ENCODE assay signal across 1 cellular context in the genomic region with DNA sequence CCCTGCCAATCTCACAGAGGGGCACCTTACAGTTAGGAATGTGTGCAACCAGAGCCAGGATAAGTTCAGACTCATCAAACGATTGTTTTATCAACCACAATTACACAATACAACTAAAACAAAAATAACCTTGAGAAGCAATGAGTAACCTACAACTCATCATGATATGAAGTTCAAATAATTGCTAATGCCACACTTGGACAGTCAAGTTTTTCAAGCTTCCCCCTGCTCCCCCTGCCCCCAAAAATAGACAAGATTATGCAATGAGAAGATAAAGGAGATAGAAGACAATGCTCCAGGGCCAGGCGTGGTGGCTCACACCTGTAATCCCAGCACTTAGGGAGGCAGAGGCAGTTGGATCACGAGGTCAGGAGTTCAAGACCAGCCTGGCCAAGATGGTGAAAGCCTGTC.
TF ChIP-seq lines count a peak whose summit lies in the region.

No MANE protein-coding gene starts in this region.

TF ChIP-seq in HepG2, 621 proteins besides CTCF, POLR2A, EP300 and RAD21 (continued from another document and continues in another):
- TF ChIP-seq RXRA (CRISPR knock-in tag; IDR thresholded peaks at IDR 0.05) (peak; percentile 39; the same call in 1 of the 2 replicates), NR1H2 (CRISPR knock-in tag; IDR thresholded peaks at IDR 0.05; ENCODE audit: borderline replicate concordance, low read depth) (no peak), KLF9 (CRISPR knock-in tag; IDR thresholded peaks at IDR 0.05; ENCODE audit: low read depth) (no peak), KLF11 (CRISPR knock-in tag; IDR thresholded peaks at IDR 0.05) (no peak), SALL1 (CRISPR knock-in tag; IDR thresholded peaks at IDR 0.05) (peak; percentile 35; the same call in 1 of the 2 replicates), NR2F2 (IDR thresholded peaks at IDR 0.05; ENCODE audit: borderline replicate concordance, low read depth) (no peak), ZNF234 (CRISPR knock-in tag; conservative IDR thresholded peaks at IDR 0.05) (no peak), JUNB (CRISPR knock-in tag; IDR thresholded peaks at IDR 0.05; ENCODE audit: borderline replicate concordance) (peak; percentile 60; the same call in 1 of the 2 replicates), RCOR2 (CRISPR knock-in tag; IDR thresholded peaks at IDR 0.05) (peak; percentile 81; the same call in 1 of the 2 replicates), MYC (CRISPR knock-in tag; IDR thresholded peaks at IDR 0.05; ENCODE audit: borderline replicate concordance) (no peak), ATM (IDR thresholded peaks at IDR 0.05; ENCODE audit: borderline replicate concordance) (no peak), ZNF432 (CRISPR knock-in tag; IDR thresholded peaks at IDR 0.05; ENCODE audit: borderline replicate concordance) (no peak), BCL6 (CRISPR knock-in tag; IDR thresholded peaks at IDR 0.05) (peak; percentile 35; the same call in 1 of the 2 replicates), AKAP8 (CRISPR knock-in tag; IDR thresholded peaks at IDR 0.05) (no peak), REPIN1 (CRISPR knock-in tag; IDR thresholded peaks at IDR 0.05; ENCODE audit: borderline replicate concordance, low read depth) (no peak; the same call in 1 of the 2 replicates), CHCHD3 (CRISPR knock-in tag; IDR thresholded peaks at IDR 0.05) (no peak), ZBTB25 (CRISPR knock-in tag; IDR thresholded peaks at IDR 0.05) (no peak), RARG (CRISPR knock-in tag; IDR thresholded peaks at IDR 0.05; ENCODE audit: low read depth) (no peak), ZNF451 (CRISPR knock-in tag; IDR thresholded peaks at IDR 0.05) (no peak), ZNF547 (CRISPR knock-in tag; IDR thresholded peaks at IDR 0.05) (no peak), ZNF207 (IDR thresholded peaks at IDR 0.05; ENCODE audit: borderline replicate concordance) (no peak), GABPA (IDR thresholded peaks at IDR 0.05; ENCODE audit: low read depth, low read length) (no peak), GABPA (CRISPR knock-in tag; IDR thresholded peaks at IDR 0.05; ENCODE audit: low read depth) (no peak), THYN1 (CRISPR knock-in tag; IDR thresholded peaks at IDR 0.05; ENCODE audit: borderline replicate concordance, low read depth) (no peak), MLLT10 (CRISPR knock-in tag; IDR thresholded peaks at IDR 0.05) (no peak), PITX1 (CRISPR knock-in tag; IDR thresholded peaks at IDR 0.05) (no peak), SKI (IDR thresholded peaks at IDR 0.05; ENCODE audit: partially characterized antibody) (peak; percentile 61), ZNF550 (CRISPR knock-in tag; IDR thresholded peaks at IDR 0.05; ENCODE audit: borderline replicate concordance) (no peak), ZMAT3 (CRISPR knock-in tag; conservative IDR thresholded peaks at IDR 0.05) (no peak), FOXP4 (CRISPR knock-in tag; IDR thresholded peaks at IDR 0.05) (peak; percentile 69), ZNF484 (CRISPR knock-in tag; IDR thresholded peaks at IDR 0.05; ENCODE audit: borderline replicate concordance, low read depth) (no peak), ZKSCAN5 (CRISPR knock-in tag; IDR thresholded peaks at IDR 0.05) (no peak), SRSF4 (IDR thresholded peaks at IDR 0.05; ENCODE audit: low read depth, low read length, poor library complexity, severe bottlenecking) (no peak), BHLHE40 (IDR thresholded peaks at IDR 0.05; ENCODE audit: low read length) (no peak), ELF3 (CRISPR knock-in tag; IDR thresholded peaks at IDR 0.05) (no peak), ZNF10 (CRISPR knock-in tag; IDR thresholded peaks at IDR 0.05; ENCODE audit: borderline replicate concordance, low read depth) (no peak), CAMTA2 (CRISPR knock-in tag; IDR thresholded peaks at IDR 0.05; ENCODE audit: borderline replicate concordance) (no peak), ZIK1 (CRISPR knock-in tag; IDR thresholded peaks at IDR 0.05; ENCODE audit: borderline replicate concordance, low read depth) (no peak), SOX6 (IDR thresholded peaks at IDR 0.05) (no peak), SOX6 (CRISPR knock-in tag; IDR thresholded peaks at IDR 0.05) (peak; percentile 93), PTBP1 (IDR thresholded peaks at IDR 0.05; ENCODE audit: low read depth, low read length, poor library complexity, severe bottlenecking) (no peak), CENPX (CRISPR knock-in tag; IDR thresholded peaks at IDR 0.05) (no peak), CEBPG (CRISPR knock-in tag; IDR thresholded peaks at IDR 0.05) (peak; percentile 61), ZNF557 (CRISPR knock-in tag; IDR thresholded peaks at IDR 0.05) (no peak), RBFOX2 (IDR thresholded peaks at IDR 0.05; ENCODE audit: low read depth, low read length) (no peak), ZNF614 (CRISPR knock-in tag; IDR thresholded peaks at IDR 0.05; ENCODE audit: borderline replicate concordance) (no peak), NCOR1 (IDR thresholded peaks at IDR 0.05; ENCODE audit: borderline replicate concordance, low read length) (peak; percentile 64; the same call in 1 of the 2 replicates), RELA (CRISPR knock-in tag; IDR thresholded peaks at IDR 0.05) (no peak), HOXA7 (CRISPR knock-in tag; IDR thresholded peaks at IDR 0.05) (no peak), ZNF720 (CRISPR knock-in tag; IDR thresholded peaks at IDR 0.05) (no peak), NFE2L1 (CRISPR knock-in tag; IDR thresholded peaks at IDR 0.05; ENCODE audit: borderline replicate concordance) (no peak), HCFC1 (IDR thresholded peaks at IDR 0.05; ENCODE audit: low read depth, low read length) (no peak), TBX3 (IDR thresholded peaks at IDR 0.05; ENCODE audit: borderline replicate concordance) (peak; percentile 25; the same call in 1 of the 2 replicates), KDM5B (CRISPR knock-in tag; IDR thresholded peaks at IDR 0.05; ENCODE audit: borderline replicate concordance) (no peak)
- TF ChIP-seq, protein P1, sequence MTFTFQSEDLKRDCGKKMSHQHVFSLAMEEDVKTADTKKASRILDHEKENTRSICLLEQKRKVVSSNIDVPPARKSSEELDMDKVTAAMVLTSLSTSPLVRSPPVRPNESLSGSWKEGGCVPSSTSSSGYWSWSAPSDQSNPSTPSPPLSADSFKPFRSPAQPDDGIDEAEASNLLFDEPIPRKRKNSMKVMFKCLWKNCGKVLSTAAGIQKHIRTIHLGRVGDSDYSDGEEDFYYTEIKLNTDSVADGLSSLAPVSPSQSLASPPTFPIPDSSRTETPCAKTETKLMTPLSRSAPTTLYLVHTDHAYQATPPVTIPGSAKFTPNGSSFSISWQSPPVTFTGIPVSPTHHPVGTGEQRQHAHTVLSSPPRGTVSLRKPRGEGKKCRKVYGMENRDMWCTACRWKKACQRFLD (CRISPR knock-in tag; IDR thresholded peaks at IDR 0.05; ENCODE audit: borderline replicate concordance) = no peak
- TF ChIP-seq, protein P2, sequence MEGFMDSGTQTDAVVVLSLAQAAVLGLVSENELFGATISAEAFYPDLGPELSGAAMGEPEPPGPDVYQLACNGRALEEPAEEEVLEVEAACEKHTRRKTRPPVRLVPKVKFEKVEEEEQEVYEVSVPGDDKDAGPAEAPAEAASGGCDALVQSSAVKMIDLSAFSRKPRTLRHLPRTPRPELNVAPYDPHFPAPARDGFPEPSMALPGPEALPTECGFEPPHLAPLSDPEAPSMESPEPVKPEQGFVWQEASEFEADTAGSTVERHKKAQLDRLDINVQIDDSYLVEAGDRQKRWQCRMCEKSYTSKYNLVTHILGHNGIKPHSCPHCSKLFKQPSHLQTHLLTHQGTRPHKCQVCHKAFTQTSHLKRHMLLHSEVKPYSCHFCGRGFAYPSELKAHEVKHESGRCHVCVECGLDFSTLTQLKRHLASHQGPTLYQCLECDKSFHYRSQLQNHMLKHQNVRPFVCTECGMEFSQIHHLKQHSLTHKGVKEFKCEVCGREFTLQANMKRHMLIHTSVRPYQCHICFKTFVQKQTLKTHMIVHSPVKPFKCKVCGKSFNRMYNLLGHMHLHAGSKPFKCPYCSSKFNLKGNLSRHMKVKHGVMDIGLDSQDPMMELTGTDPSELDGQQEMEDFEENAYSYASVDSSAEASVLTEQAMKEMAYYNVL (CRISPR knock-in tag; IDR thresholded peaks at IDR 0.05; ENCODE audit: borderline replicate concordance) = no peak; the same call in 1 of the 2 replicates
- TF ChIP-seq, protein P3, sequence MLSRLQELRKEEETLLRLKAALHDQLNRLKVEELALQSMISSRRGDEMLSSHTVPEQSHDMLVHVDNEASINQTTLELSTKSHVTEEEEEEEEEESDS (CRISPR knock-in tag; IDR thresholded peaks at IDR 0.05; ENCODE audit: borderline replicate concordance) = no peak
- TF ChIP-seq, protein P4, sequence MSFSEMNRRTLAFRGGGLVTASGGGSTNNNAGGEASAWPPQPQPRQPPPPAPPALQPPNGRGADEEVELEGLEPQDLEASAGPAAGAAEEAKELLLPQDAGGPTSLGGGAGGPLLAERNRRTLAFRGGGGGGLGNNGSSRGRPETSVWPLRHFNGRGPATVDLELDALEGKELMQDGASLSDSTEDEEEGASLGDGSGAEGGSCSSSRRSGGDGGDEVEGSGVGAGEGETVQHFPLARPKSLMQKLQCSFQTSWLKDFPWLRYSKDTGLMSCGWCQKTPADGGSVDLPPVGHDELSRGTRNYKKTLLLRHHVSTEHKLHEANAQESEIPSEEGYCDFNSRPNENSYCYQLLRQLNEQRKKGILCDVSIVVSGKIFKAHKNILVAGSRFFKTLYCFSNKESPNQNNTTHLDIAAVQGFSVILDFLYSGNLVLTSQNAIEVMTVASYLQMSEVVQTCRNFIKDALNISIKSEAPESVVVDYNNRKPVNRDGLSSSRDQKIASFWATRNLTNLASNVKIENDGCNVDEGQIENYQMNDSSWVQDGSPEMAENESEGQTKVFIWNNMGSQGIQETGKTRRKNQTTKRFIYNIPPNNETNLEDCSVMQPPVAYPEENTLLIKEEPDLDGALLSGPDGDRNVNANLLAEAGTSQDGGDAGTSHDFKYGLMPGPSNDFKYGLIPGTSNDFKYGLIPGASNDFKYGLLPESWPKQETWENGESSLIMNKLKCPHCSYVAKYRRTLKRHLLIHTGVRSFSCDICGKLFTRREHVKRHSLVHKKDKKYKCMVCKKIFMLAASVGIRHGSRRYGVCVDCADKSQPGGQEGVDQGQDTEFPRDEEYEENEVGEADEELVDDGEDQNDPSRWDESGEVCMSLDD (CRISPR knock-in tag; IDR thresholded peaks at IDR 0.05; ENCODE audit: borderline replicate concordance) = no peak
- TF ChIP-seq, protein P5, sequence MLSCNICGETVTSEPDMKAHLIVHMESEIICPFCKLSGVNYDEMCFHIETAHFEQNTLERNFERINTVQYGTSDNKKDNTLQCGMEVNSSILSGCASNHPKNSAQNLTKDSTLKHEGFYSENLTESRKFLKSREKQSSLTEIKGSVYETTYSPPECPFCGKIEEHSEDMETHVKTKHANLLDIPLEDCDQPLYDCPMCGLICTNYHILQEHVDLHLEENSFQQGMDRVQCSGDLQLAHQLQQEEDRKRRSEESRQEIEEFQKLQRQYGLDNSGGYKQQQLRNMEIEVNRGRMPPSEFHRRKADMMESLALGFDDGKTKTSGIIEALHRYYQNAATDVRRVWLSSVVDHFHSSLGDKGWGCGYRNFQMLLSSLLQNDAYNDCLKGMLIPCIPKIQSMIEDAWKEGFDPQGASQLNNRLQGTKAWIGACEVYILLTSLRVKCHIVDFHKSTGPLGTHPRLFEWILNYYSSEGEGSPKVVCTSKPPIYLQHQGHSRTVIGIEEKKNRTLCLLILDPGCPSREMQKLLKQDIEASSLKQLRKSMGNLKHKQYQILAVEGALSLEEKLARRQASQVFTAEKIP (CRISPR knock-in tag; IDR thresholded peaks at IDR 0.05; ENCODE audit: borderline replicate concordance) = no peak
- TF ChIP-seq, protein P6, sequence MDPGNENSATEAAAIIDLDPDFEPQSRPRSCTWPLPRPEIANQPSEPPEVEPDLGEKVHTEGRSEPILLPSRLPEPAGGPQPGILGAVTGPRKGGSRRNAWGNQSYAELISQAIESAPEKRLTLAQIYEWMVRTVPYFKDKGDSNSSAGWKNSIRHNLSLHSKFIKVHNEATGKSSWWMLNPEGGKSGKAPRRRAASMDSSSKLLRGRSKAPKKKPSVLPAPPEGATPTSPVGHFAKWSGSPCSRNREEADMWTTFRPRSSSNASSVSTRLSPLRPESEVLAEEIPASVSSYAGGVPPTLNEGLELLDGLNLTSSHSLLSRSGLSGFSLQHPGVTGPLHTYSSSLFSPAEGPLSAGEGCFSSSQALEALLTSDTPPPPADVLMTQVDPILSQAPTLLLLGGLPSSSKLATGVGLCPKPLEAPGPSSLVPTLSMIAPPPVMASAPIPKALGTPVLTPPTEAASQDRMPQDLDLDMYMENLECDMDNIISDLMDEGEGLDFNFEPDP (CRISPR knock-in tag; conservative IDR thresholded peaks at IDR 0.05) = no peak
- TF ChIP-seq, protein P7, sequence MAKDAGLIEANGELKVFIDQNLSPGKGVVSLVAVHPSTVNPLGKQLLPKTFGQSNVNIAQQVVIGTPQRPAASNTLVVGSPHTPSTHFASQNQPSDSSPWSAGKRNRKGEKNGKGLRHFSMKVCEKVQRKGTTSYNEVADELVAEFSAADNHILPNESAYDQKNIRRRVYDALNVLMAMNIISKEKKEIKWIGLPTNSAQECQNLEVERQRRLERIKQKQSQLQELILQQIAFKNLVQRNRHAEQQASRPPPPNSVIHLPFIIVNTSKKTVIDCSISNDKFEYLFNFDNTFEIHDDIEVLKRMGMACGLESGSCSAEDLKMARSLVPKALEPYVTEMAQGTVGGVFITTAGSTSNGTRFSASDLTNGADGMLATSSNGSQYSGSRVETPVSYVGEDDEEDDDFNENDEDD (CRISPR knock-in tag; IDR thresholded peaks at IDR 0.05; ENCODE audit: borderline replicate concordance) = no peak
- TF ChIP-seq, protein P8, sequence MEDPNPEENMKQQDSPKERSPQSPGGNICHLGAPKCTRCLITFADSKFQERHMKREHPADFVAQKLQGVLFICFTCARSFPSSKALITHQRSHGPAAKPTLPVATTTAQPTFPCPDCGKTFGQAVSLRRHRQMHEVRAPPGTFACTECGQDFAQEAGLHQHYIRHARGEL (CRISPR knock-in tag; IDR thresholded peaks at IDR 0.05) = no peak
